9 cellular contexts compared by ENCODE assay signal in genomic region chr2:158179660-158180059, GRCh38.
A peak's percentile ranks its signal among the peaks of the same experiment; 100 is the strongest.
DNase-seq lines count a peak whose midpoint lies in the region; ATAC-seq, FAIRE-seq and TF ChIP-seq lines count a peak whose summit lies in the region.
"Had no signal": no experiment of that assay in that cellular context is flagged by ENCODE, and none has a peak within 500 bp of the region (broad histone marks: within the 10 kb centered on the region; RNA-seq: fewer than 3 reads in every experiment).

No MANE protein-coding gene starts in this region.

- FAIRE-seq in urothelium cell line (lab: Jason Lieb, UNC), result no peak

- intact Hi-C loops in cardiac septum (cut with DNase I), result loop anchor here (2.0 to 10.0 kb wide), 3 partner anchors 147 to 575 kb away; partner anchors contain the start of genes CCDC148 and PKP4

- no peaks in the 10 kb centered on the region for H3K9me3 ChIP-seq in cardiac muscle cell (ENCODE audit: low read depth)
- H3K9me3 ChIP-seq in fibroblast of lung (ENCODE audit: control insufficient read depth, insufficient read depth, low read depth, low read length), result no peaks in the 10 kb centered on the region
- H3K9me3 ChIP-seq in gastroesophageal sphincter, result no peaks in the 10 kb centered on the region

- no peak overlapping the region for H2AFZ ChIP-seq in fibroblast of lung (ENCODE audit: low read length)

- TF ChIP-seq CTCF in cardiac muscle cell (IDR thresholded peaks at IDR 0.05; ENCODE audit: low read depth, low read length) (peak; percentile 40), fibroblast of lung (conservative IDR thresholded peaks at IDR 0.05 in 1 of 2, IDR thresholded peaks at IDR 0.05 in 1 of 2; ENCODE audit: low read depth in 1 of 2, low read length in 2 of 2) (peak; percentile 37 to 52), gastroesophageal sphincter (IDR thresholded peaks at IDR 0.05) (peak in 1 of 4 experiments; percentile 33)

- H3K9me3 Mint-ChIP-seq in stimulated activated naive CD8-positive, alpha-beta T cell treated with anti-CD3 and anti-CD28 coated beads, Interleukin-15, amount 100 ng/mL, for 72 hours, result no peaks in the 10 kb centered on the region

- TF ChIP-seq POLR2A in gastroesophageal sphincter (IDR thresholded peaks at IDR 0.05), result no peak

- no peak overlapping the region for H3K9ac ChIP-seq in fibroblast of lung (ENCODE audit: insufficient read depth, low read length)

- H3K4me1 ChIP-seq in cardiac muscle cell (ENCODE audit: low read depth) (no peaks in the 10 kb centered on the region), fibroblast of lung (ENCODE audit: control insufficient read depth, extremely low read depth, insufficient read depth, low read length) (no peaks in the 10 kb centered on the region), gastroesophageal sphincter (peaks cover 0 to 7% (median 0%) of the 10 kb centered on the region in 3 donors)

- no peaks in the 10 kb centered on the region for H4K20me1 ChIP-seq in fibroblast of lung (ENCODE audit: control insufficient read depth, extremely low read depth, insufficient read depth, low read length)

- ATAC-seq in gastroesophageal sphincter, result no peak
- no peak for ATAC-seq in stimulated activated naive CD8-positive, alpha-beta T cell treated with anti-CD3 and anti-CD28 coated beads, Interleukin-15, amount 100 ng/mL, for 72 hours
- ATAC-seq in GM21786 (IDR thresholded peaks at IDR 0.05; ENCODE audit: unreplicated experiment), result no peak

- H3K4me3 ChIP-seq in cardiac muscle cell (no peak overlapping the region), fibroblast of lung (replicated peaks in 1 of 4; ENCODE audit: control extremely low read depth in 1 of 4, insufficient read depth in 1 of 4, low read depth in 3 of 4, low read length in 4 of 4) (no peak overlapping the region), gastroesophageal sphincter (no peak overlapping the region)

- 8 to 20% methylated on average over 2 of the region's 2 CpGs for WGBS in gastroesophageal sphincter (ENCODE audit: low coverage in 1 of 2), 2 donors

- H3K79me2 ChIP-seq in fibroblast of lung (ENCODE audit: control insufficient read depth, insufficient read depth, low read length), result no peaks in the 10 kb centered on the region

- no peak for TF ChIP-seq EP300 in gastroesophageal sphincter (IDR thresholded peaks at IDR 0.05)

- no peak overlapping the region for H3K4me3 Mint-ChIP-seq in stimulated activated naive CD8-positive, alpha-beta T cell treated with anti-CD3 and anti-CD28 coated beads, Interleukin-15, amount 100 ng/mL, for 72 hours
- H3K4me3 Mint-ChIP-seq: activated naive CD8-positive, alpha-beta T cell had no signal

- H3K27me3 Mint-ChIP-seq in stimulated activated naive CD8-positive, alpha-beta T cell treated with anti-CD3 and anti-CD28 coated beads, Interleukin-15, amount 100 ng/mL, for 72 hours, result peaks cover 51% of the 10 kb centered on the region

- H3K27me3 ChIP-seq in cardiac muscle cell, result no peaks in the 10 kb centered on the region
- no peaks in the 10 kb centered on the region for H3K27me3 ChIP-seq in fibroblast of lung (ENCODE audit: control insufficient read depth, insufficient read depth, low read length)
- H3K27me3 ChIP-seq in gastroesophageal sphincter, result no peaks in the 10 kb centered on the region

- DNase-seq in cardiac muscle cell (ENCODE audit: low read depth in 1 of 2, low spot score in 1 of 2) (peak; percentile 8 to 46), cardiac septum (ENCODE audit: low spot score) (no peak), NCI-H460 (ENCODE audit: extremely low read depth, low read depth) (peak; percentile 8), fibroblast of lung (ENCODE audit: low read depth in 2 of 2) (peak in 1 of 2 donors; percentile 54), urothelium cell line (ENCODE audit: low spot score) (peak; percentile 10)
- no peak for DNase-seq in stimulated activated naive CD8-positive, alpha-beta T cell treated with anti-CD3 and anti-CD28 coated beads, Interleukin-15, amount 100 ng/mL, for 72 hours

- H3K27ac ChIP-seq in cardiac muscle cell (no peak overlapping the region), fibroblast of lung (ENCODE audit: insufficient read depth, low read length) (no peak overlapping the region), gastroesophageal sphincter (no peak overlapping the region)

- no peak overlapping the region for H3K27ac Mint-ChIP-seq in stimulated activated naive CD8-positive, alpha-beta T cell treated with anti-CD3 and anti-CD28 coated beads, Interleukin-15, amount 100 ng/mL, for 72 hours
- H3K27ac Mint-ChIP-seq: activated naive CD8-positive, alpha-beta T cell had no signal

- H3K36me3 ChIP-seq in cardiac muscle cell (no peaks in the 10 kb centered on the region), fibroblast of lung (ENCODE audit: control insufficient read depth, insufficient read depth, low read length) (no peaks in the 10 kb centered on the region), gastroesophageal sphincter (no peaks in the 10 kb centered on the region)

- no peaks in the 10 kb centered on the region for H3K4me1 Mint-ChIP-seq in stimulated activated naive CD8-positive, alpha-beta T cell treated with anti-CD3 and anti-CD28 coated beads, Interleukin-15, amount 100 ng/mL, for 72 hours

- no peak overlapping the region for H3K4me2 ChIP-seq in fibroblast of lung (ENCODE audit: extremely low read depth, insufficient read depth, low read length)

Comparison
In these comparisons a context has a peak if more than half of its experiments do, and no peak if none do; other contexts are left out.
1. DNase-seq: peak in cardiac muscle cell (2 of 2), NCI-H460 (single experiment) and urothelium cell line (single experiment); none in cardiac septum (single experiment) and stimulated activated naive CD8-positive, alpha-beta T cell treated with anti-CD3 and anti-CD28 coated beads, Interleukin-15, amount 100 ng/mL, for 72 hours (0 of 2).